Comparison of ENCODE assay signal across 28 cellular contexts in genomic region chr2:111173856-111174255, GRCh38.
"Had no signal": no experiment of that assay in that cellular context is flagged by ENCODE, and none has a peak within 500 bp of the region (broad histone marks: within the 10 kb centered on the region; RNA-seq: fewer than 3 reads in every experiment).

No MANE protein-coding gene starts in this region.

- DNase-seq: stimulated activated CD4-positive, alpha-beta T cell treated with anti-CD3 and anti-CD28 coated beads, Interleukin-2, amount 100 ng/mL, for 48 hours; stimulated activated CD4-positive, alpha-beta T cell treated with anti-CD3 and anti-CD28 coated beads, Interleukin-4, amount 100 ng/mL, for 1 hour; stimulated activated CD4-positive, alpha-beta T cell treated with anti-CD3 and anti-CD28 coated beads, Interleukin-4, amount 100 ng/mL, for 24 hours; stimulated activated CD4-positive, alpha-beta T cell treated with anti-CD3 and anti-CD28 coated beads, Interleukin-4, amount 100 ng/mL, for 4 hours; stimulated activated CD8-positive, alpha-beta memory T cell treated with anti-CD3 and anti-CD28 coated beads, Interleukin-4, amount 100 ng/mL, for 48 hours; stimulated activated naive B cell treated with anti-CD40 and anti-IgM and Interleukin-4, amounts not matched to agents 10 μg/mL and 1 μg/mL and 100 μg/mL, for 72 hours; stimulated activated naive CD4-positive, alpha-beta T cell; stimulated activated naive CD4-positive, alpha-beta T cell treated with Interleukin-2 at 50 U/mL for 16 hours; stimulated activated naive CD8-positive, alpha-beta T cell treated with anti-CD3 and anti-CD28 coated beads, Interleukin-15, amount 100 ng/mL, for 72 hours; stimulated activated naive CD8-positive, alpha-beta T cell treated with anti-CD3 and anti-CD28 coated beads, Interleukin-15, Interleukin-2, amounts not matched to agents 100 U/mL and 50 U/mL, for 24 hours; stomach; substantia nigra; testis; thyroid gland; tibial artery; transverse colon; trophoblast cell; upper lobe of right lung; uterus had no signal

- H3K36me3 Mint-ChIP-seq: stimulated activated memory B cell treated with anti-CD40 and anti-IgM and Interleukin-4, amounts not matched to agents 10 μg/mL and 1 μg/mL and 100 μg/mL, for 72 hours; type B pancreatic cell had no signal

- H3K36me3 ChIP-seq: stomach, suprapubic skin, thoracic aorta, thyroid gland, tibial artery, tibial nerve, transverse colon, upper lobe of left lung, upper lobe of right lung, uterus, vagina had no signal

- ATAC-seq: stimulated activated effector memory CD8-positive, alpha-beta T cell treated with anti-CD3 and anti-CD28 coated beads, Interleukin-12 subunit alpha, Interleukin-12 subunit beta, amount 100 ng/mL, for 72 hours; stimulated activated memory B cell treated with anti-CD40 and anti-IgM and Interleukin-4, amounts not matched to agents 10 μg/mL and 1 μg/mL and 100 μg/mL, for 72 hours; stimulated activated naive B cell treated with anti-CD40 and anti-IgM and Interleukin-4, amounts not matched to agents 10 μg/mL and 1 μg/mL and 100 μg/mL, for 72 hours; stimulated activated naive CD8-positive, alpha-beta T cell treated with anti-CD3 and anti-CD28 coated beads, Interleukin-15, amount 100 ng/mL, for 72 hours; stimulated activated naive CD8-positive, alpha-beta T cell treated with anti-CD3 and anti-CD28 coated beads, Interleukin-15, Interleukin-2, amounts not matched to agents 100 U/mL and 50 U/mL, for 24 hours; upper lobe of right lung had no signal

- H3K27ac Mint-ChIP-seq: stimulated activated effector memory CD8-positive, alpha-beta T cell treated with anti-CD3 and anti-CD28 coated beads, Interleukin-12 subunit alpha, Interleukin-12 subunit beta, amount 100 ng/mL, for 72 hours; stimulated activated memory B cell treated with anti-CD40 and anti-IgM and Interleukin-4, amounts not matched to agents 10 μg/mL and 1 μg/mL and 100 μg/mL, for 72 hours; stimulated activated naive B cell treated with anti-CD40 and anti-IgM and Interleukin-4, amounts not matched to agents 10 μg/mL and 1 μg/mL and 100 μg/mL, for 72 hours; stimulated activated naive CD8-positive, alpha-beta T cell treated with anti-CD3 and anti-CD28 coated beads, Interleukin-15, Interleukin-2, amounts not matched to agents 100 ng/mL and 50 ng/mL, for 24 hours; type B pancreatic cell had no signal

- H3K27ac ChIP-seq: stomach, suprapubic skin, testis, thoracic aorta, thyroid gland, tibial artery, tibial nerve, transverse colon, upper lobe of left lung, upper lobe of right lung, uterus, vagina had no signal

- H3K27me3 ChIP-seq: stomach, suprapubic skin, testis, thyroid gland, tibial artery, tibial nerve, transverse colon, upper lobe of left lung, upper lobe of right lung, uterus, vagina had no signal

- H3K9me3 Mint-ChIP-seq: stimulated activated effector memory CD8-positive, alpha-beta T cell treated with anti-CD3 and anti-CD28 coated beads, Interleukin-12 subunit alpha, Interleukin-12 subunit beta, amount 100 ng/mL, for 72 hours; stimulated activated memory B cell treated with anti-CD40 and anti-IgM and Interleukin-4, amounts not matched to agents 10 μg/mL and 1 μg/mL and 100 μg/mL, for 72 hours; stimulated activated naive B cell treated with anti-CD40 and anti-IgM and Interleukin-4, amounts not matched to agents 10 μg/mL and 1 μg/mL and 100 μg/mL, for 72 hours; stimulated activated naive CD8-positive, alpha-beta T cell treated with anti-CD3 and anti-CD28 coated beads, Interleukin-15, amount 100 ng/mL, for 72 hours; stimulated activated naive CD8-positive, alpha-beta T cell treated with anti-CD3 and anti-CD28 coated beads, Interleukin-15, Interleukin-2, amounts not matched to agents 100 ng/mL and 50 ng/mL, for 24 hours; type B pancreatic cell had no signal

- H3K4me3 ChIP-seq: stomach, suprapubic skin, testis, thoracic aorta, thyroid gland, tibial artery, tibial nerve, transverse colon, upper lobe of left lung, upper lobe of right lung, uterus, vagina had no signal

- H3K9me3 ChIP-seq: stomach, suprapubic skin, testis, thoracic aorta, thyroid gland, tibial artery, tibial nerve, transverse colon, upper lobe of left lung, upper lobe of right lung, uterus, vagina had no signal

- H3K4me3 Mint-ChIP-seq: stimulated activated effector memory CD8-positive, alpha-beta T cell treated with anti-CD3 and anti-CD28 coated beads, Interleukin-12 subunit alpha, Interleukin-12 subunit beta, amount 100 ng/mL, for 72 hours; stimulated activated memory B cell treated with anti-CD40 and anti-IgM and Interleukin-4, amounts not matched to agents 10 μg/mL and 1 μg/mL and 100 μg/mL, for 72 hours; stimulated activated naive B cell treated with anti-CD40 and anti-IgM and Interleukin-4, amounts not matched to agents 10 μg/mL and 1 μg/mL and 100 μg/mL, for 72 hours; stimulated activated naive CD8-positive, alpha-beta T cell treated with anti-CD3 and anti-CD28 coated beads, Interleukin-15, amount 100 ng/mL, for 72 hours; stimulated activated naive CD8-positive, alpha-beta T cell treated with anti-CD3 and anti-CD28 coated beads, Interleukin-15, Interleukin-2, amounts not matched to agents 100 ng/mL and 50 ng/mL, for 24 hours; type B pancreatic cell had no signal

- H3K4me1 ChIP-seq: testis, tibial artery, tibial nerve, upper lobe of left lung, upper lobe of right lung, uterus had no signal
